Comparison of ENCODE assay signal across 18 cellular contexts in genomic region chr6:84707161-84707560, GRCh38. TPM values are rescaled to one million over a fixed set of nuclear protein-coding genes. Genes with fewer than 3 reads are reported as not detected.
A peak's percentile ranks its signal among the peaks of the same experiment; 100 is the strongest.
DNase-seq lines count a peak whose midpoint lies in the region; ATAC-seq and TF ChIP-seq lines count a peak whose summit lies in the region.
"Had no signal": no experiment of that assay in that cellular context is flagged by ENCODE, and none has a peak within 500 bp of the region (broad histone marks: within the 10 kb centered on the region; RNA-seq: fewer than 3 reads in every experiment).

No MANE protein-coding gene starts in this region.

- ATAC-seq in right cardiac atrium (no peak), GM21515 (IDR thresholded peaks at IDR 0.05; ENCODE audit: unreplicated experiment) (no peak), GM18498 (IDR thresholded peaks at IDR 0.05; ENCODE audit: unreplicated experiment) (no peak)
- ATAC-seq: A549, K562 had no signal

- H3K4me3 ChIP-seq in right cardiac atrium (ENCODE audit: low read length) (no peak overlapping the region), left ventricle myocardium inferior (no peak overlapping the region), SK-N-SH (ENCODE audit: low read depth in 2 of 2, low read length in 1 of 2) (no peak overlapping the region)
- H3K4me3 ChIP-seq: A549, K562, PC-9 had no signal

- H3K4me1 Mint-ChIP-seq in nephron = peaks cover 7% of the 10 kb centered on the region
- H3K4me1 Mint-ChIP-seq: CD8-positive, alpha-beta memory T cell had no signal

- WGBS in right cardiac atrium = 64% methylated on average over 4 of the region's 4 CpGs
- WGBS in SK-N-SH (ENCODE audit: low lambda C conversion rate) = 62% methylated on average over 4 of the region's 4 CpGs

- TF ChIP-seq CTCF in left ventricle myocardium inferior (IDR thresholded peaks at IDR 0.05; ENCODE audit: borderline replicate concordance) = no peak
- TF ChIP-seq CTCF in nephron (IDR thresholded peaks at IDR 0.05; ENCODE audit: unreplicated experiment in 3 of 3) = no peak
- no peak for TF ChIP-seq CTCF in SK-N-SH (IDR thresholded peaks at IDR 0.05)

- peak overlapping the region in 2 of 3 experiments; percentile 43 to 48 for H3K27ac Mint-ChIP-seq in nephron
- H3K27ac Mint-ChIP-seq: CD8-positive, alpha-beta memory T cell had no signal

- peak in 2 of 3 donors; percentile 19 to 37 for DNase-seq in right cardiac atrium
- no peak for DNase-seq in left ventricle myocardium inferior
- DNase-seq in dedifferentiated amniotic fluid mesenchymal stem cell (ENCODE audit: extremely low spot score) = peak; percentile 22
- no peak for DNase-seq in KBM-7
- no peak for DNase-seq in SK-N-SH
- DNase-seq: C1 segment of cervical spinal cord; CD8-positive, alpha-beta memory T cell; NCI-H1105 treated with DMSO at 0.1 percent for 48 hours; NCI-H1694 treated with DMSO at 0.1 percent for 48 hours; NCI-H226; NCI-H526; PC-9 had no signal

- no peaks in the 10 kb centered on the region for H3K9me2 ChIP-seq in SK-N-SH

- peaks cover 2% of the 10 kb centered on the region for H3K9me3 Mint-ChIP-seq in nephron

- no peak overlapping the region for H3K4me3 Mint-ChIP-seq in nephron
- H3K4me3 Mint-ChIP-seq: CD8-positive, alpha-beta memory T cell had no signal

- H3K4me2 ChIP-seq in SK-N-SH = no peak overlapping the region
- H3K4me2 ChIP-seq: A549, PC-9 had no signal

- no peak for TF ChIP-seq RAD21 in SK-N-SH (IDR thresholded peaks at IDR 0.05; ENCODE audit: low read length)

- in situ Hi-C loops in KBM-7 (cut with MboI; ENCODE audit: low pct_unique_long_range_greater_than_20kb, low sequenced_read_pairs) = no loop called here

- no peaks in the 10 kb centered on the region for H4K20me1 ChIP-seq in SK-N-SH (ENCODE audit: insufficient read depth)

- intact Hi-C loops in right cardiac atrium (cut with DNase I) (no loop called here), left ventricle myocardium inferior (cut with micrococcal nuclease) (no loop called here)

- no peaks in the 10 kb centered on the region for H3K36me3 Mint-ChIP-seq in nephron (ENCODE audit: low read depth)
- H3K36me3 Mint-ChIP-seq: CD8-positive, alpha-beta memory T cell had no signal

- TF ChIP-seq EP300 in SK-N-SH (IDR thresholded peaks at IDR 0.05; ENCODE audit: borderline replicate concordance in 1 of 2, low read depth in 1 of 2, low read length in 1 of 2) = no peak

- no peaks in the 10 kb centered on the region for H3K27me3 ChIP-seq in right cardiac atrium (ENCODE audit: control insufficient read depth, insufficient read depth)
- no peaks in the 10 kb centered on the region for H3K27me3 ChIP-seq in left ventricle myocardium inferior (ENCODE audit: low read depth)
- no peaks in the 10 kb centered on the region for H3K27me3 ChIP-seq in SK-N-SH (ENCODE audit: insufficient read depth)

- H3K79me2 ChIP-seq in SK-N-SH (ENCODE audit: insufficient read depth) = no peaks in the 10 kb centered on the region

- H3K27ac ChIP-seq in right cardiac atrium (ENCODE audit: low read length) (no peak overlapping the region), left ventricle myocardium inferior (replicated peaks) (no peak overlapping the region), SK-N-SH (ENCODE audit: low read depth in 2 of 2, low read length in 1 of 2) (no peak overlapping the region)
- H3K27ac ChIP-seq: A549, PC-9 had no signal

- no peaks in the 10 kb centered on the region for H3F3A ChIP-seq in SK-N-SH (replicated peaks; ENCODE audit: insufficient read depth)

- H3K9me3 ChIP-seq in right cardiac atrium (ENCODE audit: control insufficient read depth, low read length) = no peaks in the 10 kb centered on the region
- H3K9me3 ChIP-seq in left ventricle myocardium inferior (replicated peaks) = peaks cover 12% of the 10 kb centered on the region
- H3K9me3 ChIP-seq in SK-N-SH = no peaks in the 10 kb centered on the region
- H3K9me3 ChIP-seq: A549 had no signal

- no peak overlapping the region for H2AFZ ChIP-seq in SK-N-SH (ENCODE audit: low read depth)
- H2AFZ ChIP-seq: PC-9 had no signal

- H3K4me1 ChIP-seq in right cardiac atrium (ENCODE audit: control insufficient read depth, insufficient read depth, low read length) (no peaks in the 10 kb centered on the region), left ventricle myocardium inferior (no peaks in the 10 kb centered on the region), SK-N-SH (ENCODE audit: control insufficient read depth in 1 of 2, insufficient read depth in 2 of 2, low read depth in 1 of 2, low read length in 1 of 2) (no peaks in the 10 kb centered on the region)
- H3K4me1 ChIP-seq: A549 had no signal

- POLR2A ChIA-PET in SK-N-SH (lab: Yijun Ruan, JAX) = no interaction called here

- H3K27me3 Mint-ChIP-seq in nephron (ENCODE audit: low read depth) = no peaks in the 10 kb centered on the region
- H3K27me3 Mint-ChIP-seq: CD8-positive, alpha-beta memory T cell had no signal

- no peaks in the 10 kb centered on the region for H3K36me3 ChIP-seq in left ventricle myocardium inferior
- H3K36me3 ChIP-seq in SK-N-SH (replicated peaks in 1 of 2; ENCODE audit: control insufficient read depth in 1 of 2, insufficient read depth in 2 of 2, low read length in 1 of 2) = no peaks in the 10 kb centered on the region

- no peak overlapping the region for H3K9ac ChIP-seq in SK-N-SH

- CTCF ChIA-PET in SK-N-SH (lab: Yijun Ruan, JAX) = interaction anchor here (0.7 kb wide), 1 partner anchor 616 kb away, joined by 3 read pairs; no protein-coding TSS in a partner anchor

TF ChIP-seq in SK-N-SH, 30 proteins besides CTCF, POLR2A, EP300 and RAD21:
- TF ChIP-seq FOSL2 (IDR thresholded peaks at IDR 0.05; ENCODE audit: borderline replicate concordance, low read depth) (no peak), FOXJ3 (CRISPR knock-in tag; IDR thresholded peaks at IDR 0.05) (no peak), RFX5 (IDR thresholded peaks at IDR 0.05; ENCODE audit: low read length) (no peak), USF2 (IDR thresholded peaks at IDR 0.05; ENCODE audit: borderline replicate concordance, low read depth, low read length) (no peak), JUND (IDR thresholded peaks at IDR 0.05) (no peak), SMC3 (IDR thresholded peaks at IDR 0.05; ENCODE audit: low read depth, low read length) (no peak), RXRA (IDR thresholded peaks at IDR 0.05; ENCODE audit: borderline replicate concordance, low read depth) (no peak), TAF1 (IDR thresholded peaks at IDR 0.05; ENCODE audit: borderline replicate concordance, low read depth, low read length) (no peak)
- TF ChIP-seq, protein P1, sequence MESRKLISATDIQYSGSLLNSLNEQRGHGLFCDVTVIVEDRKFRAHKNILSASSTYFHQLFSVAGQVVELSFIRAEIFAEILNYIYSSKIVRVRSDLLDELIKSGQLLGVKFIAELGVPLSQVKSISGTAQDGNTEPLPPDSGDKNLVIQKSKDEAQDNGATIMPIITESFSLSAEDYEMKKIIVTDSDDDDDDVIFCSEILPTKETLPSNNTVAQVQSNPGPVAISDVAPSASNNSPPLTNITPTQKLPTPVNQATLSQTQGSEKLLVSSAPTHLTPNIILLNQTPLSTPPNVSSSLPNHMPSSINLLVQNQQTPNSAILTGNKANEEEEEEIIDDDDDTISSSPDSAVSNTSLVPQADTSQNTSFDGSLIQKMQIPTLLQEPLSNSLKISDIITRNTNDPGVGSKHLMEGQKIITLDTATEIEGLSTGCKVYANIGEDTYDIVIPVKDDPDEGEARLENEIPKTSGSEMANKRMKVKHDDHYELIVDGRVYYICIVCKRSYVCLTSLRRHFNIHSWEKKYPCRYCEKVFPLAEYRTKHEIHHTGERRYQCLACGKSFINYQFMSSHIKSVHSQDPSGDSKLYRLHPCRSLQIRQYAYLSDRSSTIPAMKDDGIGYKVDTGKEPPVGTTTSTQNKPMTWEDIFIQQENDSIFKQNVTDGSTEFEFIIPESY (IDR thresholded peaks at IDR 0.05; ENCODE audit: borderline replicate concordance, low read depth) = no peak

RNA-seq across cellular contexts. Expression of gene TBX18, which starts 57.2 kb away (rescaled TPM):
- total RNA-seq in right cardiac atrium = 10 to 100 TPM in 1 of 4 donors, 1 to 10 TPM in 3; 8.7 to 10.4 (median 9.5) TPM
- 5.7 TPM for polyA plus RNA-seq in right cardiac atrium
- total RNA-seq in left ventricle myocardium inferior = 3.5 TPM
- polyA plus RNA-seq in SK-N-SH (2012; rRNA removed) = 19.3 and 29.8 TPM in 2 replicates
- polyA plus RNA-seq in SK-N-SH (2012; cell fraction: cytosol; rRNA removed) = 13.8 and 23.5 TPM in 2 replicates
- polyA plus RNA-seq in SK-N-SH (2012; cell fraction: nucleus; rRNA removed) = 19.5 and 52.3 TPM in 2 replicates
- total RNA-seq: CD8-positive, alpha-beta memory T cell; H1; PC-9 had no signal
- polyA plus RNA-seq: CD8-positive, alpha-beta memory T cell had no signal

Comparison
In these comparisons a context has a peak if more than half of its experiments do, and no peak if none do; other contexts are left out.
1. DNase-seq: peak in right cardiac atrium (2 of 3) and dedifferentiated amniotic fluid mesenchymal stem cell (single experiment); none in left ventricle myocardium inferior (single experiment), KBM-7 (single experiment) and SK-N-SH (single experiment).